1 cellular context compared by ENCODE assay signal in genomic region chr3:45860481-45860880, GRCh38.
A peak's percentile ranks its signal among the peaks of the same experiment; 100 is the strongest.
TF ChIP-seq lines count a peak whose summit lies in the region.

No MANE protein-coding gene starts in this region.

TF ChIP-seq in K562, 482 proteins besides CTCF, POLR2A, EP300 and RAD21 (continues in another document):
- TF ChIP-seq POLR2AphosphoS5 (IDR thresholded peaks at IDR 0.05; ENCODE audit: control insufficient read depth, insufficient read depth, low read depth, low read length) (no peak), JUND (IDR thresholded peaks at IDR 0.05; ENCODE audit: borderline replicate concordance, low read depth, low read length) (no peak), JUND (tag; IDR thresholded peaks at IDR 0.05; ENCODE audit: borderline replicate concordance, low read depth, low read length) (peak; percentile 28; the same call in 1 of the 3 replicates), NFE2 (IDR thresholded peaks at IDR 0.05; ENCODE audit: low read depth) (peak; percentile 54), SIRT6 (IDR thresholded peaks at IDR 0.05; ENCODE audit: low read depth, low read length) (no peak), L3MBTL2 (IDR thresholded peaks at IDR 0.05) (peak; percentile 91), RBM34 (IDR thresholded peaks at IDR 0.05; ENCODE audit: borderline replicate concordance, insufficient read depth, low read length) (no peak), RBM39 (optimal IDR thresholded peaks at IDR 0.05; ENCODE audit: low read depth, low read length) (no peak), ARHGAP35 (IDR thresholded peaks at IDR 0.05; ENCODE audit: partially characterized antibody) (no peak), ZNF217 (CRISPR knock-in tag; IDR thresholded peaks at IDR 0.05) (no peak), ZNF316 (IDR thresholded peaks at IDR 0.05) (peak; percentile 50; the same call in 1 of the 2 replicates), C11orf30 (IDR thresholded peaks at IDR 0.05; ENCODE audit: low read depth) (peak; percentile 47; the same call in 1 of the 2 replicates), RAD51 (IDR thresholded peaks at IDR 0.05; ENCODE audit: borderline replicate concordance, low read depth) (peak; percentile 29; the same call in 1 of the 2 replicates), CEBPG (CRISPR knock-in tag; IDR thresholded peaks at IDR 0.05) (no peak), CEBPG (tag; conservative IDR thresholded peaks at IDR 0.05 in 1 of 2, IDR thresholded peaks at IDR 0.05 in 1 of 2) (no peak), SREBF1 (IDR thresholded peaks at IDR 0.05; ENCODE audit: borderline replicate concordance, low read depth, low read length) (no peak), NR2C1 (IDR thresholded peaks at IDR 0.05) (no peak), NR2C1 (tag; IDR thresholded peaks at IDR 0.05) (no peak), HLTF (IDR thresholded peaks at IDR 0.05) (no peak), MAFF (IDR thresholded peaks at IDR 0.05; ENCODE audit: low read length) (peak; percentile 12; the same call in 1 of the 2 replicates), CCNT2 (IDR thresholded peaks at IDR 0.05; ENCODE audit: borderline replicate concordance, extremely low read depth, insufficient read length, low read depth, low read length) (no peak), IRF9 (tag; IDR thresholded peaks at IDR 0.05) (no peak), KLF6 (CRISPR knock-in tag; IDR thresholded peaks at IDR 0.05; ENCODE audit: borderline replicate concordance) (no peak), FOXJ3 (CRISPR knock-in tag; IDR thresholded peaks at IDR 0.05) (no peak), MAFG (tag; conservative IDR thresholded peaks at IDR 0.05) (peak; percentile 49), CBFA2T2 (conservative IDR thresholded peaks at IDR 0.05) (no peak), DPF2 (IDR thresholded peaks at IDR 0.05) (no peak), POLR3A (IDR thresholded peaks at IDR 0.05; ENCODE audit: borderline replicate concordance, extremely low read depth, insufficient read depth, insufficient read length) (no peak), MYC (IDR thresholded peaks at IDR 0.05; ENCODE audit: low read depth, low read length) (peak; percentile 68; the same call in 1 of the 2 replicates), MYC (CRISPR knock-in tag; IDR thresholded peaks at IDR 0.05; ENCODE audit: borderline replicate concordance, low read depth) (no peak), TEAD4 (IDR thresholded peaks at IDR 0.05; ENCODE audit: low read length) (no peak), TEAD4 (CRISPR knock-in tag; IDR thresholded peaks at IDR 0.05; ENCODE audit: borderline replicate concordance) (no peak), PHB (CRISPR knock-in tag; IDR thresholded peaks at IDR 0.05) (no peak), USF1 (CRISPR knock-in tag; IDR thresholded peaks at IDR 0.05) (no peak), ETV1 (tag; conservative IDR thresholded peaks at IDR 0.05; ENCODE audit: low read depth) (no peak), CREM (IDR thresholded peaks at IDR 0.05; ENCODE audit: low read depth) (no peak)
- TF ChIP-seq, protein P1, sequence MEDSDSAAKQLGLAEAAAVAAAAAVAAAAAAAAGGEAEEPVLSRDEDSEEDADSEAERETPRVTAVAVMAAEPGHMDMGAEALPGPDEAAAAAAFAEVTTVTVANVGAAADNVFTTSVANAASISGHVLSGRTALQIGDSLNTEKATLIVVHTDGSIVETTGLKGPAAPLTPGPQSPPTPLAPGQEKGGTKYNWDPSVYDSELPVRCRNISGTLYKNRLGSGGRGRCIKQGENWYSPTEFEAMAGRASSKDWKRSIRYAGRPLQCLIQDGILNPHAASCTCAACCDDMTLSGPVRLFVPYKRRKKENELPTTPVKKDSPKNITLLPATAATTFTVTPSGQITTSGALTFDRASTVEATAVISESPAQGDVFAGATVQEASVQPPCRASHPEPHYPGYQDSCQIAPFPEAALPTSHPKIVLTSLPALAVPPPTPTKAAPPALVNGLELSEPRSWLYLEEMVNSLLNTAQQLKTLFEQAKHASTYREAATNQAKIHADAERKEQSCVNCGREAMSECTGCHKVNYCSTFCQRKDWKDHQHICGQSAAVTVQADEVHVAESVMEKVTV (CRISPR knock-in tag; IDR thresholded peaks at IDR 0.05), result no peak
- TF ChIP-seq, protein P2, sequence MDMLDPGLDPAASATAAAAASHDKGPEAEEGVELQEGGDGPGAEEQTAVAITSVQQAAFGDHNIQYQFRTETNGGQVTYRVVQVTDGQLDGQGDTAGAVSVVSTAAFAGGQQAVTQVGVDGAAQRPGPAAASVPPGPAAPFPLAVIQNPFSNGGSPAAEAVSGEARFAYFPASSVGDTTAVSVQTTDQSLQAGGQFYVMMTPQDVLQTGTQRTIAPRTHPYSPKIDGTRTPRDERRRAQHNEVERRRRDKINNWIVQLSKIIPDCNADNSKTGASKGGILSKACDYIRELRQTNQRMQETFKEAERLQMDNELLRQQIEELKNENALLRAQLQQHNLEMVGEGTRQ (CRISPR knock-in tag; IDR thresholded peaks at IDR 0.05), result peak; percentile 20; the same call in 1 of the 2 replicates
- TF ChIP-seq, protein P3, sequence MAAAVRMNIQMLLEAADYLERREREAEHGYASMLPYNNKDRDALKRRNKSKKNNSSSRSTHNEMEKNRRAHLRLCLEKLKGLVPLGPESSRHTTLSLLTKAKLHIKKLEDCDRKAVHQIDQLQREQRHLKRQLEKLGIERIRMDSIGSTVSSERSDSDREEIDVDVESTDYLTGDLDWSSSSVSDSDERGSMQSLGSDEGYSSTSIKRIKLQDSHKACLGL (CRISPR knock-in tag; IDR thresholded peaks at IDR 0.05; ENCODE audit: borderline replicate concordance, poor library complexity, severe bottlenecking), result no peak
- TF ChIP-seq, protein P4, sequence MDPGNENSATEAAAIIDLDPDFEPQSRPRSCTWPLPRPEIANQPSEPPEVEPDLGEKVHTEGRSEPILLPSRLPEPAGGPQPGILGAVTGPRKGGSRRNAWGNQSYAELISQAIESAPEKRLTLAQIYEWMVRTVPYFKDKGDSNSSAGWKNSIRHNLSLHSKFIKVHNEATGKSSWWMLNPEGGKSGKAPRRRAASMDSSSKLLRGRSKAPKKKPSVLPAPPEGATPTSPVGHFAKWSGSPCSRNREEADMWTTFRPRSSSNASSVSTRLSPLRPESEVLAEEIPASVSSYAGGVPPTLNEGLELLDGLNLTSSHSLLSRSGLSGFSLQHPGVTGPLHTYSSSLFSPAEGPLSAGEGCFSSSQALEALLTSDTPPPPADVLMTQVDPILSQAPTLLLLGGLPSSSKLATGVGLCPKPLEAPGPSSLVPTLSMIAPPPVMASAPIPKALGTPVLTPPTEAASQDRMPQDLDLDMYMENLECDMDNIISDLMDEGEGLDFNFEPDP (CRISPR knock-in tag; IDR thresholded peaks at IDR 0.05), result no peak
- TF ChIP-seq, protein P5, sequence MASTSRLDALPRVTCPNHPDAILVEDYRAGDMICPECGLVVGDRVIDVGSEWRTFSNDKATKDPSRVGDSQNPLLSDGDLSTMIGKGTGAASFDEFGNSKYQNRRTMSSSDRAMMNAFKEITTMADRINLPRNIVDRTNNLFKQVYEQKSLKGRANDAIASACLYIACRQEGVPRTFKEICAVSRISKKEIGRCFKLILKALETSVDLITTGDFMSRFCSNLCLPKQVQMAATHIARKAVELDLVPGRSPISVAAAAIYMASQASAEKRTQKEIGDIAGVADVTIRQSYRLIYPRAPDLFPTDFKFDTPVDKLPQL (IDR thresholded peaks at IDR 0.05; ENCODE audit: extremely low read depth, insufficient read length), result no peak
- TF ChIP-seq, protein P6, sequence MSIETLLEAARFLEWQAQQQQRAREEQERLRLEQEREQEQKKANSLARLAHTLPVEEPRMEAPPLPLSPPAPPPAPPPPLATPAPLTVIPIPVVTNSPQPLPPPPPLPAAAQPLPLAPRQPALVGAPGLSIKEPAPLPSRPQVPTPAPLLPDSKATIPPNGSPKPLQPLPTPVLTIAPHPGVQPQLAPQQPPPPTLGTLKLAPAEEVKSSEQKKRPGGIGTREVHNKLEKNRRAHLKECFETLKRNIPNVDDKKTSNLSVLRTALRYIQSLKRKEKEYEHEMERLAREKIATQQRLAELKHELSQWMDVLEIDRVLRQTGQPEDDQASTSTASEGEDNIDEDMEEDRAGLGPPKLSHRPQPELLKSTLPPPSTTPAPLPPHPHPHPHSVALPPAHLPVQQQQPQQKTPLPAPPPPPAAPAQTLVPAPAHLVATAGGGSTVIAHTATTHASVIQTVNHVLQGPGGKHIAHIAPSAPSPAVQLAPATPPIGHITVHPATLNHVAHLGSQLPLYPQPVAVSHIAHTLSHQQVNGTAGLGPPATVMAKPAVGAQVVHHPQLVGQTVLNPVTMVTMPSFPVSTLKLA (conservative IDR thresholded peaks at IDR 0.05), result 0 out of 4 replicates have a peak, but pooled peaks of 1 of the 2 experiments have one; percentile 20
- TF ChIP-seq, protein P7, sequence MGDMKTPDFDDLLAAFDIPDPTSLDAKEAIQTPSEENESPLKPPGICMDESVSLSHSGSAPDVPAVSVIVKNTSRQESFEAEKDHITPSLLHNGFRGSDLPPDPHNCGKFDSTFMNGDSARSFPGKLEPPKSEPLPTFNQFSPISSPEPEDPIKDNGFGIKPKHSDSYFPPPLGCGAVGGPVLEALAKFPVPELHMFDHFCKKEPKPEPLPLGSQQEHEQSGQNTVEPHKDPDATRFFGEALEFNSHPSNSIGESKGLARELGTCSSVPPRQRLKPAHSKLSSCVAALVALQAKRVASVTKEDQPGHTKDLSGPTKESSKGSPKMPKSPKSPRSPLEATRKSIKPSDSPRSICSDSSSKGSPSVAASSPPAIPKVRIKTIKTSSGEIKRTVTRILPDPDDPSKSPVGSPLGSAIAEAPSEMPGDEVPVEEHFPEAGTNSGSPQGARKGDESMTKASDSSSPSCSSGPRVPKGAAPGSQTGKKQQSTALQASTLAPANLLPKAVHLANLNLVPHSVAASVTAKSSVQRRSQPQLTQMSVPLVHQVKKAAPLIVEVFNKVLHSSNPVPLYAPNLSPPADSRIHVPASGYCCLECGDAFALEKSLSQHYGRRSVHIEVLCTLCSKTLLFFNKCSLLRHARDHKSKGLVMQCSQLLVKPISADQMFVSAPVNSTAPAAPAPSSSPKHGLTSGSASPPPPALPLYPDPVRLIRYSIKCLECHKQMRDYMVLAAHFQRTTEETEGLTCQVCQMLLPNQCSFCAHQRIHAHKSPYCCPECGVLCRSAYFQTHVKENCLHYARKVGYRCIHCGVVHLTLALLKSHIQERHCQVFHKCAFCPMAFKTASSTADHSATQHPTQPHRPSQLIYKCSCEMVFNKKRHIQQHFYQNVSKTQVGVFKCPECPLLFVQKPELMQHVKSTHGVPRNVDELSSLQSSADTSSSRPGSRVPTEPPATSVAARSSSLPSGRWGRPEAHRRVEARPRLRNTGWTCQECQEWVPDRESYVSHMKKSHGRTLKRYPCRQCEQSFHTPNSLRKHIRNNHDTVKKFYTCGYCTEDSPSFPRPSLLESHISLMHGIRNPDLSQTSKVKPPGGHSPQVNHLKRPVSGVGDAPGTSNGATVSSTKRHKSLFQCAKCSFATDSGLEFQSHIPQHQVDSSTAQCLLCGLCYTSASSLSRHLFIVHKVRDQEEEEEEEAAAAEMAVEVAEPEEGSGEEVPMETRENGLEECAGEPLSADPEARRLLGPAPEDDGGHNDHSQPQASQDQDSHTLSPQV (IDR thresholded peaks at IDR 0.05), result peak; percentile 84
